Comparison of ENCODE assay signal across 1 cellular context in the genomic region with DNA sequence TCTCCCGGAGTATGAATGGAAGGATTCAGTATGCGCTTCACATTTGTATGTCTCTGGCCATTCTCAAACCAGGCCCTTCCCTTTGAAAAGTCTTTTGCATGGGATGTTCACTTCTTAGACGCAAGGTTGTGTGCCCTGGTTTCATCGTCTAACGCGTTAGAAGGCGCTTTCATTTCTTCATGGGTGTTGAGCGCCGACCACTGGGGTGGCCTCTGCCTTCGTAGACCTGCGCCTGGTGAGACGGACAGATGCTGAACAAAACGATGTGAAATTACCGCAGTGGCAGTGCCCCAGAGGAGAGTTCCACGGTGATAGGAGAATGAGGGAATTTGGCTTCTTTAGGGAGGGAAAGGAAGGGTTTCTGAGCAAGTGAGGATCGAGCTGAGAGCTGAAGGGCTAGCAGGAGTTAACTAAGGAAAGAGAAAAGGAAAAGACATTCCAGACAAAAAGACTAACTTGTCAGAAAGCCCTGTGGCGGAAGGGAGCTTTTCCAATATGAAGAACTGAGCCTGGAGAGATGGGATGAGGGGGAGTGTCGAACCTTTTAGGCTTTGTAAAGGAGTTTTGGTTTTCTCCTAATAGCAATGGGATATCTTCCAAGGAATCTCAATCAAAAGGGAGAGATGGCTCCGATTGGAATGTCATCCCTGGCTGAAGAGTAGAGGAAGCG.
TF ChIP-seq lines count a peak whose summit lies in the region.

No MANE protein-coding gene starts in this region.

TF ChIP-seq in HEK293, 187 proteins besides CTCF, POLR2A, EP300 and RAD21 (continued from another document):
- TF ChIP-seq, protein P1, sequence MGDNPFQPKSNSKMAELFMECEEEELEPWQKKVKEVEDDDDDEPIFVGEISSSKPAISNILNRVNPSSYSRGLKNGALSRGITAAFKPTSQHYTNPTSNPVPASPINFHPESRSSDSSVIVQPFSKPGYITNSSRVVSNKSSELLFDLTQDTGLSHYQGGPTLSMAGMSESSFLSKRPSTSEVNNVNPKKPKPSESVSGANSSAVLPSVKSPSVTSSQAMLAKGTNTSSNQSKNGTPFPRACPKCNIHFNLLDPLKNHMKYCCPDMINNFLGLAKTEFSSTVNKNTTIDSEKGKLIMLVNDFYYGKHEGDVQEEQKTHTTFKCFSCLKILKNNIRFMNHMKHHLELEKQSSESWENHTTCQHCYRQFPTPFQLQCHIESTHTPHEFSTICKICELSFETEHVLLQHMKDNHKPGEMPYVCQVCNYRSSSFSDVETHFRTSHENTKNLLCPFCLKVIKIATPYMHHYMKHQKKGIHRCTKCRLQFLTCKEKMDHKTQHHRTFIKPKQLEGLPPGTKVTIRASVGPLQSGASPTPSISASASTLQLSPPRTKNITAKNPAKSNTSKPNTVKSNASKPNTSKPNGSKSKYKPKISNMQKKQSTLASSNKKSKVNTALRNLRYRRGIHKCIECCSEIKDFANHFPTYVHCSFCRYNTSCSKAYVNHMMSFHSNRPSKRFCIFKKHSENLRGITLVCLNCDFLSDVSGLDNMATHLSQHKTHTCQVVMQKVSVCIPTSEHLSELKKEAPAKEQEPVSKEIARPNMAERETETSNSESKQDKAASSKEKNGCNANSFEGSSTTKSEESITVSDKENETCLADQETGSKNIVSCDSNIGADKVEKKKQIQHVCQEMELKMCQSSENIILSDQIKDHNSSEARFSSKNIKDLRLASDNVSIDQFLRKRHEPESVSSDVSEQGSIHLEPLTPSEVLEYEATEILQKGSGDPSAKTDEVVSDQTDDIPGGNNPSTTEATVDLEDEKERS (tag by site-specific recombination; IDR thresholded peaks at IDR 0.05), result no peak
- TF ChIP-seq MEIS1 (CRISPR knock-in tag; IDR thresholded peaks at IDR 0.05; ENCODE audit: borderline replicate concordance) (no peak), TRIM28 (IDR thresholded peaks at IDR 0.05; ENCODE audit: borderline replicate concordance, low read length) (peak; percentile 2; the same call in 1 of the 2 replicates), ZNF155 (tag by site-specific recombination; IDR thresholded peaks at IDR 0.05) (no peak), ZNF654 (tag by site-specific recombination; IDR thresholded peaks at IDR 0.05; ENCODE audit: low read depth) (no peak), ZNF837 (tag by site-specific recombination; IDR thresholded peaks at IDR 0.05) (no peak), ZNF530 (tag by site-specific recombination; IDR thresholded peaks at IDR 0.05; ENCODE audit: low read depth) (no peak), ZFP37 (tag by site-specific recombination; IDR thresholded peaks at IDR 0.05) (no peak), HOXC10 (CRISPR knock-in tag; IDR thresholded peaks at IDR 0.05) (no peak), ZNF112 (tag by site-specific recombination; IDR thresholded peaks at IDR 0.05) (no peak), YY1 (tag by site-specific recombination; IDR thresholded peaks at IDR 0.05) (no peak; the same call in 1 of the 2 replicates), ZNF701 (tag by site-specific recombination; IDR thresholded peaks at IDR 0.05) (no peak), ZNF24 (tag by site-specific recombination; IDR thresholded peaks at IDR 0.05) (no peak; the same call in 1 of the 2 replicates), ZNF623 (tag by site-specific recombination; IDR thresholded peaks at IDR 0.05) (no peak), ZSCAN30 (tag by site-specific recombination; IDR thresholded peaks at IDR 0.05) (0 out of 2 replicates have a peak, but pooled peaks have one; percentile 73), SP3 (tag by site-specific recombination; IDR thresholded peaks at IDR 0.05) (no peak), ZNF10 (tag by site-specific recombination; IDR thresholded peaks at IDR 0.05) (no peak; the same call in 1 of the 2 replicates), IKZF3 (tag by site-specific recombination; IDR thresholded peaks at IDR 0.05) (peak; percentile 91), ZNF548 (tag by site-specific recombination; IDR thresholded peaks at IDR 0.05) (no peak), ZNF132 (tag by site-specific recombination; IDR thresholded peaks at IDR 0.05; ENCODE audit: borderline replicate concordance) (no peak), ZNF785 (tag by site-specific recombination; IDR thresholded peaks at IDR 0.05) (no peak), ZBTB49 (tag by site-specific recombination; IDR thresholded peaks at IDR 0.05; ENCODE audit: low read depth) (no peak), ZNF37A (tag by site-specific recombination; IDR thresholded peaks at IDR 0.05) (no peak), ZNF488 (tag by site-specific recombination; IDR thresholded peaks at IDR 0.05) (no peak), ZNF510 (tag by site-specific recombination; IDR thresholded peaks at IDR 0.05; ENCODE audit: insufficient replicate concordance) (no peak), SCRT1 (tag by site-specific recombination; IDR thresholded peaks at IDR 0.05; ENCODE audit: borderline replicate concordance) (no peak), KLF9 (tag by site-specific recombination; IDR thresholded peaks at IDR 0.05; ENCODE audit: low read depth) (no peak)
- TF ChIP-seq, protein P2, sequence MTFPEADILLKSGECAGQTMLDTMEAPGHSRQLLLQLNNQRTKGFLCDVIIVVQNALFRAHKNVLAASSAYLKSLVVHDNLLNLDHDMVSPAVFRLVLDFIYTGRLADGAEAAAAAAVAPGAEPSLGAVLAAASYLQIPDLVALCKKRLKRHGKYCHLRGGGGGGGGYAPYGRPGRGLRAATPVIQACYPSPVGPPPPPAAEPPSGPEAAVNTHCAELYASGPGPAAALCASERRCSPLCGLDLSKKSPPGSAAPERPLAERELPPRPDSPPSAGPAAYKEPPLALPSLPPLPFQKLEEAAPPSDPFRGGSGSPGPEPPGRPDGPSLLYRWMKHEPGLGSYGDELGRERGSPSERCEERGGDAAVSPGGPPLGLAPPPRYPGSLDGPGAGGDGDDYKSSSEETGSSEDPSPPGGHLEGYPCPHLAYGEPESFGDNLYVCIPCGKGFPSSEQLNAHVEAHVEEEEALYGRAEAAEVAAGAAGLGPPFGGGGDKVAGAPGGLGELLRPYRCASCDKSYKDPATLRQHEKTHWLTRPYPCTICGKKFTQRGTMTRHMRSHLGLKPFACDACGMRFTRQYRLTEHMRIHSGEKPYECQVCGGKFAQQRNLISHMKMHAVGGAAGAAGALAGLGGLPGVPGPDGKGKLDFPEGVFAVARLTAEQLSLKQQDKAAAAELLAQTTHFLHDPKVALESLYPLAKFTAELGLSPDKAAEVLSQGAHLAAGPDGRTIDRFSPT (tag by site-specific recombination; IDR thresholded peaks at IDR 0.05), result no peak
- TF ChIP-seq, protein P3, sequence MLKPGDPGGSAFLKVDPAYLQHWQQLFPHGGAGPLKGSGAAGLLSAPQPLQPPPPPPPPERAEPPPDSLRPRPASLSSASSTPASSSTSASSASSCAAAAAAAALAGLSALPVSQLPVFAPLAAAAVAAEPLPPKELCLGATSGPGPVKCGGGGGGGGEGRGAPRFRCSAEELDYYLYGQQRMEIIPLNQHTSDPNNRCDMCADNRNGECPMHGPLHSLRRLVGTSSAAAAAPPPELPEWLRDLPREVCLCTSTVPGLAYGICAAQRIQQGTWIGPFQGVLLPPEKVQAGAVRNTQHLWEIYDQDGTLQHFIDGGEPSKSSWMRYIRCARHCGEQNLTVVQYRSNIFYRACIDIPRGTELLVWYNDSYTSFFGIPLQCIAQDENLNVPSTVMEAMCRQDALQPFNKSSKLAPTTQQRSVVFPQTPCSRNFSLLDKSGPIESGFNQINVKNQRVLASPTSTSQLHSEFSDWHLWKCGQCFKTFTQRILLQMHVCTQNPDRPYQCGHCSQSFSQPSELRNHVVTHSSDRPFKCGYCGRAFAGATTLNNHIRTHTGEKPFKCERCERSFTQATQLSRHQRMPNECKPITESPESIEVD (tag by site-specific recombination; IDR thresholded peaks at IDR 0.05), result no peak
- TF ChIP-seq, protein P4, sequence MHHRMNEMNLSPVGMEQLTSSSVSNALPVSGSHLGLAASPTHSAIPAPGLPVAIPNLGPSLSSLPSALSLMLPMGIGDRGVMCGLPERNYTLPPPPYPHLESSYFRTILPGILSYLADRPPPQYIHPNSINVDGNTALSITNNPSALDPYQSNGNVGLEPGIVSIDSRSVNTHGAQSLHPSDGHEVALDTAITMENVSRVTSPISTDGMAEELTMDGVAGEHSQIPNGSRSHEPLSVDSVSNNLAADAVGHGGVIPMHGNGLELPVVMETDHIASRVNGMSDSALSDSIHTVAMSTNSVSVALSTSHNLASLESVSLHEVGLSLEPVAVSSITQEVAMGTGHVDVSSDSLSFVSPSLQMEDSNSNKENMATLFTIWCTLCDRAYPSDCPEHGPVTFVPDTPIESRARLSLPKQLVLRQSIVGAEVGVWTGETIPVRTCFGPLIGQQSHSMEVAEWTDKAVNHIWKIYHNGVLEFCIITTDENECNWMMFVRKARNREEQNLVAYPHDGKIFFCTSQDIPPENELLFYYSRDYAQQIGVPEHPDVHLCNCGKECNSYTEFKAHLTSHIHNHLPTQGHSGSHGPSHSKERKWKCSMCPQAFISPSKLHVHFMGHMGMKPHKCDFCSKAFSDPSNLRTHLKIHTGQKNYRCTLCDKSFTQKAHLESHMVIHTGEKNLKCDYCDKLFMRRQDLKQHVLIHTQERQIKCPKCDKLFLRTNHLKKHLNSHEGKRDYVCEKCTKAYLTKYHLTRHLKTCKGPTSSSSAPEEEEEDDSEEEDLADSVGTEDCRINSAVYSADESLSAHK (tag by site-specific recombination; IDR thresholded peaks at IDR 0.05), result no peak
- TF ChIP-seq, protein P5, sequence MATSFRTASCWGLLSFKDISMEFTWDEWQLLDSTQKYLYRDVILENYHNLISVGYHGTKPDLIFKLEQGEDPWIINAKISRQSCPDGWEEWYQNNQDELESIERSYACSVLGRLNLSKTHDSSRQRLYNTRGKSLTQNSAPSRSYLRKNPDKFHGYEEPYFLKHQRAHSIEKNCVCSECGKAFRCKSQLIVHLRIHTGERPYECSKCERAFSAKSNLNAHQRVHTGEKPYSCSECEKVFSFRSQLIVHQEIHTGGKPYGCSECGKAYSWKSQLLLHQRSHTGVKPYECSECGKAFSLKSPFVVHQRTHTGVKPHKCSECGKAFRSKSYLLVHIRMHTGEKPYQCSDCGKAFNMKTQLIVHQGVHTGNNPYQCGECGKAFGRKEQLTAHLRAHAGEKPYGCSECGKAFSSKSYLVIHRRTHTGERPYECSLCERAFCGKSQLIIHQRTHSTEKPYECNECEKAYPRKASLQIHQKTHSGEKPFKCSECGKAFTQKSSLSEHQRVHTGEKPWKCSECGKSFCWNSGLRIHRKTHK (tag by site-specific recombination; IDR thresholded peaks at IDR 0.05), result no peak
TF ChIP-seq in HEK293: peak in this region for 12.
